ENCODE assay signal across 14 cellular contexts in the genomic region with DNA sequence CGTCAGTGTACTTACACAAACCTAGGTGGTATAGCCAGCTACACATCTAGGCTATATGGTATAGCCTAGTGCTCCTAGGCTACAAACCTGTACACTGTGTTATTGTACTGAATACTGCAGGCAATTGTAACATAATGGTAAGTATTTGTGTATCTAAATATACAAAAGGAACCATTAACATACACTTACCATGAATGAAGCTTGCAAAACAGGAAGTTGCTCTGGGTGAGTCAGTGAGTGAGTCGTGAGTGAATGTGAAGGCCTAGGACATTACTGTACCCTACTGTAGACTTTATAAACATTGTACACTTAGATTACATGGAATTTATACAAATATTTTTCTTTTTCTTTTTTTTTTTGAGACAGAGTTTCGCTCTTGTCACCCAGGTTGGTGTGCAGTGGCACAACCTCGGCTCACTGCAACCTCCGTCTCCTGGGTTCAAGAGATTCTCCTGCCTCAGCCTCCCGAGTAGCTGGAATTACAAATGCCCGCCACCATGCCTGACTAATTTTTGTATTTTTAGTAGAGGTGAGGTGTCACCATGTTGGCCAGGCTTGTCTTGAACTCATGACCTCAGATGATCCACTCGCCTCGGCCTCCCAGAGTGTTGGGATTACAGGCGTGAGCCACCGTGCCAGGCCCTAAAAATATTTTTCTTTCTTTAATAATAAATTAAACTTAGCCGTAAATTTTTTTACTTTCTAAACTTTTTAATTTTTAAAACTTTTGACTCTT. TPM values are rescaled to one million over a fixed set of nuclear protein-coding genes. Genes with fewer than 3 reads are reported as not detected.
DNase-seq lines count a peak whose midpoint lies in the region; ATAC-seq and TF ChIP-seq lines count a peak whose summit lies in the region.
"Had no signal": no experiment of that assay in that cellular context is flagged by ENCODE, and none has a peak within 500 bp of the region (broad histone marks: within the 10 kb centered on the region; RNA-seq: fewer than 3 reads in every experiment).

No MANE protein-coding gene starts in this region.

- CTCF ChIA-PET in activated CD4-positive, alpha-beta T cell treated with anti-CD3 and anti-CD28 coated beads for 36 hours (lab: Charles Lee), result interaction anchor here (0.6 to 0.7 kb wide), 2 partner anchors 34 to 202 kb away, joined by 3 read pairs; no protein-coding TSS in a partner anchor
- CTCF ChIA-PET in RWPE1 (lab: Yijun Ruan, JAX), result interaction anchor here (0.6 to 0.7 kb wide), 3 partner anchors 11 to 425 kb away, joined by 3 to 4 read pairs (median 3); no protein-coding TSS in a partner anchor
- CTCF ChIA-PET in CD4-positive, alpha-beta T cell (lab: Charles Lee), result no interaction called here

- peaks cover 7% of the 10 kb centered on the region for H3K27me3 Mint-ChIP-seq in activated CD4-positive, alpha-beta T cell treated with anti-CD3 and anti-CD28 coated beads for 36 hours
- H3K27me3 Mint-ChIP-seq in CD4-positive, alpha-beta T cell, result peaks cover 5% of the 10 kb centered on the region

- POLR2A ChIA-PET in activated CD4-positive, alpha-beta T cell treated with anti-CD3 and anti-CD28 coated beads for 36 hours (lab: Charles Lee), result no interaction called here
- POLR2A ChIA-PET in RWPE1 (lab: Yijun Ruan, JAX; ENCODE audit: low non-redundant PET), result no interaction called here
- POLR2A ChIA-PET in CD4-positive, alpha-beta T cell (lab: Charles Lee), result no interaction called here

- H3K27ac Mint-ChIP-seq in activated CD4-positive, alpha-beta T cell treated with anti-CD3 and anti-CD28 coated beads for 36 hours, result no peak overlapping the region
- H3K27ac Mint-ChIP-seq in CD4-positive, alpha-beta T cell, result no peak overlapping the region
- H3K27ac Mint-ChIP-seq: endodermal cell, GM23338 had no signal

- intact Hi-C loops in activated CD4-positive, alpha-beta T cell treated with anti-CD3 and anti-CD28 coated beads for 36 hours (cut with DNase I, micrococcal nuclease), result no loop called here
- intact Hi-C loops in CD4-positive, alpha-beta T cell (cut with DNase I, micrococcal nuclease), result no loop called here

- no peak overlapping the region for H3K4me3 Mint-ChIP-seq in activated CD4-positive, alpha-beta T cell treated with anti-CD3 and anti-CD28 coated beads for 36 hours
- no peak overlapping the region for H3K4me3 Mint-ChIP-seq in CD4-positive, alpha-beta T cell
- H3K4me3 Mint-ChIP-seq: endodermal cell, GM23338 had no signal

- DNase-seq in activated CD4-positive, alpha-beta T cell treated with anti-CD3 and anti-CD28 coated beads for 36 hours, result peak; percentile 15
- no peak for DNase-seq in activated CD4-positive, alpha-beta T cell treated with anti-CD3 and anti-CD28 coated beads for 4 hours
- DNase-seq in RWPE1 (ENCODE audit: low spot score), result peak; percentile 52
- peak; percentile 63 for DNase-seq in stromal cell of bone marrow (ENCODE audit: low read depth)
- no peak for DNase-seq in CD4-positive, alpha-beta T cell
- DNase-seq in HuH-7.5 (ENCODE audit: low spot score), result no peak
- no peak for DNase-seq in DMS79 treated with DMSO at 0.1 percent for 48 hours (lab: John Stamatoyannopoulos, UW)
- DNase-seq: activated T-cell treated with anti-CD3 and anti-CD28 coated beads, Interleukin-2, amount 50 U/mL, for 48 hours; endodermal cell; stimulated activated CD4-positive, alpha-beta T cell treated with anti-CD3 and anti-CD28 coated beads, Interleukin-4, amount 100 ng/mL, for 24 hours; transverse colon had no signal

- H3K4me1 Mint-ChIP-seq in activated CD4-positive, alpha-beta T cell treated with anti-CD3 and anti-CD28 coated beads for 36 hours, result peaks cover 2% of the 10 kb centered on the region
- no peaks in the 10 kb centered on the region for H3K4me1 Mint-ChIP-seq in CD4-positive, alpha-beta T cell (ENCODE audit: low read depth)

- no peaks in the 10 kb centered on the region for H3K27me3 ChIP-seq in CD4-positive, alpha-beta T cell (ENCODE audit: control insufficient read depth, insufficient read depth, low read length)
- H3K27me3 ChIP-seq: BLaER1, transverse colon had no signal

- no peaks in the 10 kb centered on the region for H3K9me3 Mint-ChIP-seq in activated CD4-positive, alpha-beta T cell treated with anti-CD3 and anti-CD28 coated beads for 36 hours (ENCODE audit: low read depth)
- H3K9me3 Mint-ChIP-seq in CD4-positive, alpha-beta T cell, result no peaks in the 10 kb centered on the region

- no peak for ATAC-seq in activated CD4-positive, alpha-beta T cell treated with anti-CD3 and anti-CD28 coated beads for 36 hours
- peak; percentile 66 for ATAC-seq in esophagus mucosa
- ATAC-seq in CD4-positive, alpha-beta T cell (ENCODE audit: poor library complexity), result no peak
- ATAC-seq: GM23338 had no signal

- peak overlapping the region; percentile 85 for H3K27ac ChIP-seq in RWPE1
- no peak overlapping the region for H3K27ac ChIP-seq in CD4-positive, alpha-beta T cell (ENCODE audit: low read depth, low read length)
- H3K27ac ChIP-seq: BLaER1, transverse colon had no signal

- no peaks in the 10 kb centered on the region for H3K9me3 ChIP-seq in CD4-positive, alpha-beta T cell (ENCODE audit: control insufficient read depth, low read length)
- H3K9me3 ChIP-seq: transverse colon had no signal

- H3K36me3 Mint-ChIP-seq in activated CD4-positive, alpha-beta T cell treated with anti-CD3 and anti-CD28 coated beads for 36 hours (ENCODE audit: low read depth), result no peaks in the 10 kb centered on the region
- H3K36me3 Mint-ChIP-seq in CD4-positive, alpha-beta T cell (ENCODE audit: low read depth), result no peaks in the 10 kb centered on the region

- TF ChIP-seq CTCF in RWPE1 (conservative IDR thresholded peaks at IDR 0.05; ENCODE audit: low read depth), result no peak
- TF ChIP-seq CTCF in CD4-positive, alpha-beta T cell (IDR thresholded peaks at IDR 0.05), result no peak

RNA-seq across cellular contexts. Expression of gene KIAA1755, which starts 15.4 kb away (rescaled TPM):
- total RNA-seq in activated CD4-positive, alpha-beta T cell treated with anti-CD3 and anti-CD28 coated beads for 36 hours, result not detected
- 0.32 TPM for total RNA-seq in esophagus mucosa
- not detected for total RNA-seq in CD4-positive, alpha-beta T cell
- total RNA-seq: endodermal cell had no signal

RNA-seq across cellular contexts. Expression of gene BPI, which starts 28.0 kb away (rescaled TPM):
- total RNA-seq in activated CD4-positive, alpha-beta T cell treated with anti-CD3 and anti-CD28 coated beads for 36 hours, result not detected
- total RNA-seq in esophagus mucosa, result not detected
- under 1 TPM in 1 of 2 experiments, not detected in 1; 0.14 TPM for total RNA-seq in CD4-positive, alpha-beta T cell
- total RNA-seq: endodermal cell, GM23338, transverse colon had no signal

Comparison
In these comparisons a context has a peak if more than half of its experiments do, and no peak if none do; other contexts are left out.
1. DNase-seq: peak in activated CD4-positive, alpha-beta T cell treated with anti-CD3 and anti-CD28 coated beads for 36 hours (single experiment), RWPE1 (single experiment) and stromal cell of bone marrow (single experiment); none in activated CD4-positive, alpha-beta T cell treated with anti-CD3 and anti-CD28 coated beads for 4 hours (0 of 2), CD4-positive, alpha-beta T cell (0 of 10), HuH-7.5 (single experiment) and DMS79 treated with DMSO at 0.1 percent for 48 hours (single experiment).